ENCODE assay signal across 8 cellular contexts in genomic region chr22:47090591-47091240, GRCh38.
DNase-seq lines count a peak whose midpoint lies in the region; ATAC-seq lines count a peak whose summit lies in the region.

No MANE protein-coding gene starts in this region.

- H3K9me3 Mint-ChIP-seq in activated naive CD4-positive, alpha-beta T cell treated with anti-CD3 and anti-CD28 coated beads, Interleukin-2, amount 50 U/mL, for 72 hours = peaks cover 0 to 4% of the 10 kb centered on the region in 2 donors
- peaks cover 5% of the 10 kb centered on the region for H3K9me3 Mint-ChIP-seq in activated naive CD8-positive, alpha-beta T cell treated with anti-CD3 and anti-CD28 coated beads, Interleukin-2, amount 50 U/mL, for 24 hours

- H3K4me3 ChIP-seq in iPS-20b (ENCODE audit: low read length) (peak overlapping the region; percentile 74), thymus (ENCODE audit: low read length) (peak overlapping the region; percentile 7)

- H3K9me3 ChIP-seq in iPS-20b (ENCODE audit: insufficient read depth, low read depth, low read length) = peaks cover 7% of the 10 kb centered on the region
- H3K9me3 ChIP-seq in thymus (ENCODE audit: control insufficient read depth) = peaks cover 3% of the 10 kb centered on the region

- DNase-seq in activated naive CD4-positive, alpha-beta T cell treated with Interleukin-2 at 50 U/mL for 16 hours = peak; percentile 9
- DNase-seq in activated naive CD4-positive, alpha-beta T cell treated with anti-CD3 and anti-CD28 coated beads, Interleukin-2, amount 50 U/mL, for 72 hours (ENCODE audit: low spot score in 2 of 2) = no peak
- DNase-seq in activated naive CD8-positive, alpha-beta T cell treated with anti-CD3 and anti-CD28 coated beads, Interleukin-2, amount 50 U/mL, for 24 hours = no peak
- DNase-seq in NCI-H1092 (lab: John Stamatoyannopoulos, UW) (no peak), SIG-M5 (lab: John Stamatoyannopoulos, UW) (no peak)

- H3K27me3 ChIP-seq in iPS-20b (ENCODE audit: insufficient read depth, low read length) (no peaks in the 10 kb centered on the region), thymus (ENCODE audit: control insufficient read depth, insufficient read depth) (no peaks in the 10 kb centered on the region)

- H3K4me1 ChIP-seq in iPS-20b (ENCODE audit: insufficient read depth, low read length) (peaks cover 3% of the 10 kb centered on the region; the same call in 1 of the 2 replicates), thymus (ENCODE audit: control insufficient read depth, insufficient read depth, low read length) (no peaks in the 10 kb centered on the region)

- H3K9ac ChIP-seq in iPS-20b (ENCODE audit: low read depth, low read length) = no peak overlapping the region

- peaks cover 7 to 29% of the 10 kb centered on the region in 2 donors for H3K36me3 Mint-ChIP-seq in activated naive CD4-positive, alpha-beta T cell treated with anti-CD3 and anti-CD28 coated beads, Interleukin-2, amount 50 U/mL, for 72 hours
- H3K36me3 Mint-ChIP-seq in activated naive CD8-positive, alpha-beta T cell treated with anti-CD3 and anti-CD28 coated beads, Interleukin-2, amount 50 U/mL, for 24 hours (ENCODE audit: low read depth) = peaks cover 20% of the 10 kb centered on the region

- H3K4me1 Mint-ChIP-seq in activated naive CD8-positive, alpha-beta T cell treated with anti-CD3 and anti-CD28 coated beads, Interleukin-2, amount 50 U/mL, for 24 hours = peaks cover 35% of the 10 kb centered on the region

- H3K4me3 Mint-ChIP-seq in activated naive CD8-positive, alpha-beta T cell treated with anti-CD3 and anti-CD28 coated beads, Interleukin-2, amount 50 U/mL, for 24 hours = peak overlapping the region; percentile 34

- no peaks in the 10 kb centered on the region for H3K36me3 ChIP-seq in iPS-20b (ENCODE audit: insufficient read depth, low read depth, low read length)
- no peaks in the 10 kb centered on the region for H3K36me3 ChIP-seq in thymus (ENCODE audit: control insufficient read depth, insufficient read depth)

- no peak for ATAC-seq in activated naive CD4-positive, alpha-beta T cell treated with anti-CD3 and anti-CD28 coated beads, Interleukin-2, amount 50 U/mL, for 72 hours
- no peak for ATAC-seq in activated naive CD8-positive, alpha-beta T cell treated with anti-CD3 and anti-CD28 coated beads, Interleukin-2, amount 50 U/mL, for 24 hours
- ATAC-seq in HG03196 (IDR thresholded peaks at IDR 0.05; ENCODE audit: unreplicated experiment) = no peak

- H3K27ac ChIP-seq in iPS-20b (ENCODE audit: low read length) (no peak overlapping the region), thymus (ENCODE audit: low read depth) (no peak overlapping the region)

- H3K27me3 Mint-ChIP-seq in activated naive CD8-positive, alpha-beta T cell treated with anti-CD3 and anti-CD28 coated beads, Interleukin-2, amount 50 U/mL, for 24 hours = no peaks in the 10 kb centered on the region

- 24% methylated on average over 29 of the region's 29 CpGs for WGBS in thymus

- H3K27ac Mint-ChIP-seq in activated naive CD4-positive, alpha-beta T cell treated with anti-CD3 and anti-CD28 coated beads, Interleukin-2, amount 50 U/mL, for 72 hours = peak overlapping the region in 1 of 2 donors; percentile 30
- no peak overlapping the region for H3K27ac Mint-ChIP-seq in activated naive CD8-positive, alpha-beta T cell treated with anti-CD3 and anti-CD28 coated beads, Interleukin-2, amount 50 U/mL, for 24 hours
